27 cellular contexts compared by ENCODE assay signal in the genomic region with DNA sequence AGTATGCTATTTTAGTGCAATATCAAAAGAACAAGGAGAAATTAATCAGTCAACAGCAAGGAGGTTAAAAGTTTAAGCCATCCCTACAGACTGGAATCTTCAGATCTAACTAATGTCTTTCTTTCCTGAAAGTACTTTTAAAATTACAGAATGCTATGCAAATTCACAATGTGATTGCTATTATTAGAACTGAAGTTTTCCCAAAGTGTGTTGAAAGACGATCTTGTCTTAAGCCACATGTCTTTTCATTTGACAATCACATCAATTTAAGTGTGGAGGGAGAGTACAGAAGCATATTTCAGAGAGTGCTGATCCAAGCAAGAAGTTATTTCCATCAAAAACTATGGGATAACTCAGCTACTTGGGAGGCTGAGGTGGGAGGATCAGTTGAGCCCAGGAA.
"Had no signal": no experiment of that assay in that cellular context is flagged by ENCODE, and none has a peak within 500 bp of the region (broad histone marks: within the 10 kb centered on the region; RNA-seq: fewer than 3 reads in every experiment).

No MANE protein-coding gene starts in this region.

- DNase-seq: hippocampal formation; kidney glomerular epithelial cell; left cardiac atrium; lower lobe of right lung; naive thymus-derived CD8-positive, alpha-beta T cell; nucleus accumbens; pancreas; psoas muscle; stimulated activated CD4-positive, alpha-beta T cell treated with anti-CD3 and anti-CD28 coated beads, Interleukin-12 subunit alpha, Interleukin-12 subunit beta, amount 100 ng/mL, for 4 hours; stimulated activated CD4-positive, alpha-beta T cell treated with anti-CD3 and anti-CD28 coated beads, Interleukin-15, amount 100 ng/mL, for 24 hours; stimulated activated CD4-positive, alpha-beta T cell treated with anti-CD3 and anti-CD28 coated beads, Interleukin-2, amount 100 ng/mL, for 24 hours; stimulated activated CD4-positive, alpha-beta T cell treated with anti-CD3 and anti-CD28 coated beads, Interleukin-4, amount 100 ng/mL, for 1 hour; stimulated activated naive B cell treated with anti-CD40 and anti-IgM and Interleukin-4, amounts not matched to agents 10 μg/mL and 1 μg/mL and 100 μg/mL, for 72 hours; stimulated activated naive CD8-positive, alpha-beta T cell treated with anti-CD3 and anti-CD28 coated beads, Interleukin-15, Interleukin-2, amounts not matched to agents 100 U/mL and 50 U/mL, for 24 hours; stomach; testis; thyroid gland; transverse colon; upper lobe of left lung had no signal

- H3K27me3 ChIP-seq: pancreas, right atrium auricular region, stomach, testis, thyroid gland, transverse colon, upper lobe of left lung, vagina had no signal

- H3K9me3 ChIP-seq: lower lobe of right lung, pancreas, psoas muscle, right atrium auricular region, stomach, testis, thyroid gland, transverse colon, upper lobe of left lung, vagina had no signal

- H3K4me1 ChIP-seq: lower lobe of right lung, pancreas, psoas muscle, right atrium auricular region, stomach, testis, thyroid gland, transverse colon, upper lobe of left lung, vagina had no signal

- H3K27me3 Mint-ChIP-seq: naive thymus-derived CD8-positive, alpha-beta T cell had no signal

- ATAC-seq: left cardiac atrium; left lobe of liver; naive thymus-derived CD8-positive, alpha-beta T cell; psoas muscle; sciatic nerve; stimulated activated naive B cell treated with anti-CD40 and anti-IgM and Interleukin-4, amounts not matched to agents 10 μg/mL and 1 μg/mL and 100 μg/mL, for 72 hours; stimulated activated naive CD8-positive, alpha-beta T cell treated with anti-CD3 and anti-CD28 coated beads, Interleukin-15, Interleukin-2, amounts not matched to agents 100 U/mL and 50 U/mL, for 24 hours had no signal

- H3K27ac ChIP-seq: lower lobe of right lung, pancreas, psoas muscle, right atrium auricular region, skin epidermis, stomach, testis, thyroid gland, transverse colon, upper lobe of left lung, vagina had no signal

- H3K4me1 Mint-ChIP-seq: stimulated activated naive B cell treated with anti-CD40 and anti-IgM and Interleukin-4, amounts not matched to agents 10 μg/mL and 1 μg/mL and 100 μg/mL, for 72 hours had no signal

- H3K4me3 ChIP-seq: lower lobe of right lung, pancreas, psoas muscle, right atrium auricular region, skin epidermis, stomach, testis, thyroid gland, transverse colon, upper lobe of left lung, vagina had no signal

- H3K4me3 Mint-ChIP-seq: naive thymus-derived CD8-positive, alpha-beta T cell; nephron; neural crest cell; stimulated activated naive B cell treated with anti-CD40 and anti-IgM and Interleukin-4, amounts not matched to agents 10 μg/mL and 1 μg/mL and 100 μg/mL, for 72 hours had no signal

- H3K9me3 Mint-ChIP-seq: naive thymus-derived CD8-positive, alpha-beta T cell; nephron; neural crest cell; stimulated activated naive B cell treated with anti-CD40 and anti-IgM and Interleukin-4, amounts not matched to agents 10 μg/mL and 1 μg/mL and 100 μg/mL, for 72 hours had no signal

- H3K36me3 ChIP-seq: lower lobe of right lung, pancreas, right atrium auricular region, stomach, thyroid gland, transverse colon, upper lobe of left lung, vagina had no signal

- H3K36me3 Mint-ChIP-seq: naive thymus-derived CD8-positive, alpha-beta T cell; stimulated activated naive B cell treated with anti-CD40 and anti-IgM and Interleukin-4, amounts not matched to agents 10 μg/mL and 1 μg/mL and 100 μg/mL, for 72 hours had no signal

- FAIRE-seq: keratinocyte, pancreas had no signal

- H3K27ac Mint-ChIP-seq: naive thymus-derived CD8-positive, alpha-beta T cell; stimulated activated naive B cell treated with anti-CD40 and anti-IgM and Interleukin-4, amounts not matched to agents 10 μg/mL and 1 μg/mL and 100 μg/mL, for 72 hours had no signal
